23 cellular contexts compared by ENCODE assay signal in the genomic region with DNA sequence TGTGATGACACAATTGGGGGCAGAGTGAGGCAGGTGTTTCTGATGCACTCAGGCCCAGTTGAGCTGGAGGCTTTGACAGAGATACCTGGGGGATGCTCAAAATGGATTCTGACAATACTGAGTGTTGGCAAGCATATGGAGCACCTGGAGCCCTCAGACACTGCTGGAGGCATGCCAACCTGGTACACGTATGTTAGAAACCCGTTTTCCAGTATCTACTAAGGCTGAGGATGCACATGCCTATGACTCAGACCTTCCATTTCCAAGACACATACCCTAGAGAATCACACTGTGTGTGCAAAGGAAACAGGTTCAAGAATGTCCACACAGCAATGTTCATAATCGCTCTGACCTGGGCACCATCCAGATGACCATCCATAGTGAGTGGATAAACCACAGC. TPM values are rescaled to one million over a fixed set of nuclear protein-coding genes. Genes with fewer than 3 reads are reported as not detected.
"Had no signal": no experiment of that assay in that cellular context is flagged by ENCODE, and none has a peak within 500 bp of the region (broad histone marks: within the 10 kb centered on the region; RNA-seq: fewer than 3 reads in every experiment).

No MANE protein-coding gene starts in this region.

- H3K36me3 Mint-ChIP-seq: activated CD8-positive, alpha-beta memory T cell treated with anti-CD3 and anti-CD28 coated beads, Interleukin-2, amount 10 ng/mL, durations not matched to agents 7 days and 5 days had no signal

- H3K4me1 Mint-ChIP-seq: activated B cell treated with CpG ODN at 0.5 μM for 24 hours; activated CD8-positive, alpha-beta memory T cell treated with anti-CD3 and anti-CD28 coated beads, Interleukin-2, amount 10 ng/mL, durations not matched to agents 7 days and 5 days; memory B cell had no signal

- DNase-seq: activated B cell treated with CpG ODN at 0.5 μM for 24 hours; activated CD4-positive, alpha-beta T cell treated with anti-CD3 and anti-CD28 coated beads for 4 hours; activated CD8-positive, alpha-beta memory T cell treated with anti-CD3 and anti-CD28 coated beads, Interleukin-2, amount 10 ng/mL, durations not matched to agents 7 days and 5 days; activated CD8-positive, alpha-beta T cell treated with anti-CD3 and anti-CD28 coated beads for 36 hours; activated naive CD4-positive, alpha-beta T cell treated with Interleukin-2 at 50 U/mL for 16 hours; activated naive CD8-positive, alpha-beta T cell treated with anti-CD3 and anti-CD28 coated beads, Interleukin-2, amount 50 U/mL, for 24 hours; activated T-cell treated with anti-CD3 and anti-CD28 coated beads for 4 hours; effector CD4-positive, alpha-beta T cell; hippocampal formation; ovary; right cardiac atrium; stimulated activated CD4-positive, alpha-beta T cell treated with anti-CD3 and anti-CD28 coated beads, Interleukin-12 subunit alpha, Interleukin-12 subunit beta, amount 100 ng/mL, for 4 hours; stimulated activated CD4-positive, alpha-beta T cell treated with anti-CD3 and anti-CD28 coated beads, Interleukin-4, amount 100 ng/mL, for 4 hours; stimulated activated naive CD8-positive, alpha-beta T cell treated with anti-CD3 and anti-CD28 coated beads, Interleukin-15, Interleukin-2, amounts not matched to agents 100 U/mL and 50 U/mL, for 24 hours had no signal

- H3K4me3 ChIP-seq: cardiac muscle cell, ovary, upper lobe of right lung had no signal

- H3K4me3 Mint-ChIP-seq: activated B cell treated with CpG ODN at 0.5 μM for 24 hours; activated CD8-positive, alpha-beta memory T cell treated with anti-CD3 and anti-CD28 coated beads, Interleukin-2, amount 10 ng/mL, durations not matched to agents 7 days and 5 days; activated CD8-positive, alpha-beta T cell treated with anti-CD3 and anti-CD28 coated beads for 36 hours; activated naive CD8-positive, alpha-beta T cell treated with anti-CD3 and anti-CD28 coated beads, Interleukin-2, amount 50 U/mL, for 24 hours; memory B cell; natural killer cell treated with Interleukin-12 subunit alpha and Interleukin-12 subunit beta and Interleukin-15 and Interleukin-18, amount 100 ng/mL, for 72 hours; T-helper 1 cell treated with Interleukin-12 subunit alpha and Interleukin-12 subunit beta and Interleukin-4 antibody, amounts not matched to agents 30 μg/mL and 1 μg/mL, for 36 hours had no signal

- H3K27me3 ChIP-seq: cardiac muscle cell, ovary, upper lobe of right lung had no signal

- ATAC-seq: activated CD8-positive, alpha-beta memory T cell treated with anti-CD3 and anti-CD28 coated beads, Interleukin-2, amount 10 ng/mL, durations not matched to agents 7 days and 5 days; activated CD8-positive, alpha-beta T cell treated with anti-CD3 and anti-CD28 coated beads for 36 hours; esophagus mucosa; natural killer cell treated with Interleukin-12 subunit alpha and Interleukin-12 subunit beta and Interleukin-15 and Interleukin-18, amount 100 ng/mL, for 72 hours; right cardiac atrium; upper lobe of right lung had no signal

- H3K4me1 ChIP-seq: upper lobe of right lung had no signal

- H3K27me3 Mint-ChIP-seq: activated B cell treated with CpG ODN at 0.5 μM for 24 hours; activated CD8-positive, alpha-beta memory T cell treated with anti-CD3 and anti-CD28 coated beads, Interleukin-2, amount 10 ng/mL, durations not matched to agents 7 days and 5 days; activated CD8-positive, alpha-beta T cell treated with anti-CD3 and anti-CD28 coated beads for 36 hours; activated naive CD8-positive, alpha-beta T cell treated with anti-CD3 and anti-CD28 coated beads, Interleukin-2, amount 50 U/mL, for 24 hours had no signal

- H3K27ac Mint-ChIP-seq: activated B cell treated with CpG ODN at 0.5 μM for 24 hours; activated CD8-positive, alpha-beta memory T cell treated with anti-CD3 and anti-CD28 coated beads, Interleukin-2, amount 10 ng/mL, durations not matched to agents 7 days and 5 days; activated CD8-positive, alpha-beta T cell treated with anti-CD3 and anti-CD28 coated beads for 36 hours; memory B cell; natural killer cell treated with Interleukin-12 subunit alpha and Interleukin-12 subunit beta and Interleukin-15 and Interleukin-18, amount 100 ng/mL, for 72 hours; T-helper 1 cell treated with Interleukin-12 subunit alpha and Interleukin-12 subunit beta and Interleukin-4 antibody, amounts not matched to agents 30 μg/mL and 1 μg/mL, for 36 hours had no signal

- H3K36me3 ChIP-seq: cardiac muscle cell, ovary, upper lobe of right lung had no signal

- H3K9me3 ChIP-seq: ovary had no signal

- H3K27ac ChIP-seq: cardiac muscle cell, ovary, upper lobe of right lung had no signal

RNA-seq across cellular contexts. Expression of a gene that starts 58.7 kb away (rescaled TPM):
- total RNA-seq: activated B cell treated with CpG ODN at 0.5 μM for 24 hours; activated CD8-positive, alpha-beta memory T cell treated with anti-CD3 and anti-CD28 coated beads, Interleukin-2, amount 10 ng/mL, durations not matched to agents 7 days and 5 days; cardiac muscle cell; liver; natural killer cell treated with Interleukin-12 subunit alpha and Interleukin-12 subunit beta and Interleukin-15 and Interleukin-18, amount 100 ng/mL, for 72 hours; pulmonary artery endothelial cell; right cardiac atrium; skeletal muscle tissue had no signal
